ENCODE assay signal across 21 cellular contexts in the genomic region with DNA sequence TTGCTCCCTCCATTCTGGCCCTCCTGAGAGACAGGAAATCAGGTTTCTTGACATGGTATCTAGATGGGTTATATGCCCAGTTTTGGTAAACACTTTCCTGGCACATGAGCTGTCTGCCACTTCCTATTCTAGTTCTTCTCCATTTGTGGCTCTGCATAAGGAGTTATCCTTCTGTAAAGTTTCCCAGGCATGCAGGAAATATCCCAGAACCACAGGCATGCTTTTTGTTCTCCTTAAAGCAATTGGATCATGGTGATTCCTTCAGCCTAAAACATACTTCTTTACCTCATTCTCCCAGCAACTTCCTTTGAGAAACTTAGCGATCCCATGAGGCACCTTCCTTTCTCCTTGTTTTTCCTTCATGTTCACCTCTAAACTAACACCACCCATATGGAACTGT.
A peak's percentile ranks its signal among the peaks of the same experiment; 100 is the strongest.
DNase-seq lines count a peak whose midpoint lies in the region; FAIRE-seq and TF ChIP-seq lines count a peak whose summit lies in the region.
"Had no signal": no experiment of that assay in that cellular context is flagged by ENCODE, and none has a peak within 500 bp of the region (broad histone marks: within the 10 kb centered on the region; RNA-seq: fewer than 3 reads in every experiment).

No MANE protein-coding gene starts in this region.

- H3K9me3 ChIP-seq in Loucy (ENCODE audit: insufficient read depth, low read depth, low read length) (no peaks in the 10 kb centered on the region), colonic mucosa (no peaks in the 10 kb centered on the region)
- H3K9me3 ChIP-seq: left lung, vagina had no signal

- H4K20me1 ChIP-seq in Loucy (ENCODE audit: insufficient read depth, low read length, poor library complexity, severe bottlenecking): no peaks in the 10 kb centered on the region

- H3K27me3 ChIP-seq in Loucy (ENCODE audit: insufficient read depth, low read length, poor library complexity, severe bottlenecking) (no peaks in the 10 kb centered on the region), mesendoderm (ENCODE audit: insufficient read depth, low read length, poor library complexity) (no peaks in the 10 kb centered on the region), colonic mucosa (no peaks in the 10 kb centered on the region)
- H3K27me3 ChIP-seq: dorsolateral prefrontal cortex, left lung, neural progenitor cell, vagina had no signal

- no peak overlapping the region for H4K5ac ChIP-seq in mesendoderm (ENCODE audit: low read length)

- H2BK15ac ChIP-seq in mesendoderm (replicated peaks; ENCODE audit: low read depth): no peak overlapping the region

- no peak overlapping the region for H3K9ac ChIP-seq in Loucy (ENCODE audit: low read depth, low read length, poor library complexity, severe bottlenecking)
- H3K9ac ChIP-seq in mesendoderm (ENCODE audit: low read length): no peak overlapping the region
- H3K9ac ChIP-seq in colonic mucosa (ENCODE audit: low read depth in 2 of 2, low read length in 2 of 2): no peak overlapping the region
- H3K9ac ChIP-seq: neural progenitor cell had no signal

- WGBS in mesendoderm (ENCODE audit: extremely low coverage, insufficient coverage, low lambda C conversion rate): no CpG with 5 or more reads among the region's 1 CpG

- H2BK5ac ChIP-seq in mesendoderm (ENCODE audit: low read length): no peak overlapping the region

- no peaks in the 10 kb centered on the region for H3K9me2 ChIP-seq in Loucy (replicated peaks; ENCODE audit: low read depth, low read length)

- H3K79me1 ChIP-seq in mesendoderm (ENCODE audit: low read length): no peaks in the 10 kb centered on the region

- H3K27ac ChIP-seq in mesendoderm (ENCODE audit: low read depth, low read length): no peak overlapping the region
- H3K27ac ChIP-seq in colonic mucosa: no peak overlapping the region
- H3K27ac ChIP-seq: dorsolateral prefrontal cortex, epithelial cell of prostate, left lung, neural progenitor cell, vagina had no signal

- TF ChIP-seq CTCF in D721Med (IDR thresholded peaks at IDR 0.05; ENCODE audit: insufficient read depth, missing control alignments): no peak
- TF ChIP-seq CTCF in Loucy (conservative IDR thresholded peaks at IDR 0.05; ENCODE audit: low read length): no peak
- TF ChIP-seq CTCF in cardiac fibroblast (IDR thresholded peaks at IDR 0.05; ENCODE audit: low read depth, low read length): no peak
- TF ChIP-seq CTCF in colonic mucosa (IDR thresholded peaks at IDR 0.05): no peak

- H3K4me1 ChIP-seq in Loucy (ENCODE audit: insufficient read depth, low read length, poor library complexity, severe bottlenecking): peaks cover 80% of the 10 kb centered on the region
- peaks cover 5% of the 10 kb centered on the region for H3K4me1 ChIP-seq in mesendoderm (ENCODE audit: control insufficient read depth, low read depth, low read length)
- H3K4me1 ChIP-seq in colonic mucosa: no peaks in the 10 kb centered on the region
- H3K4me1 ChIP-seq: vagina had no signal

- no peak overlapping the region for H3K4ac ChIP-seq in mesendoderm (ENCODE audit: low read depth, low read length)

- no peak overlapping the region for H3K56ac ChIP-seq in mesendoderm (ENCODE audit: low read length)

- peak; percentile 88 for FAIRE-seq in D721Med (lab: Jason Lieb, UNC)
- FAIRE-seq: H1 had no signal

- H2AK5ac ChIP-seq in mesendoderm (ENCODE audit: low read length): no peak overlapping the region

- H2BK120ac ChIP-seq in mesendoderm (ENCODE audit: low read depth, low read length): no peak overlapping the region

- DNase-seq in D721Med (ENCODE audit: insufficient read length, low spot score) (no peak), cardiac fibroblast (ENCODE audit: low read depth in 2 of 2) (peak; percentile 32 to 91), mesendoderm (no peak), NCI-H1105 (lab: John Stamatoyannopoulos, UW) (no peak), colonic mucosa (no peak), DMS 273 treated with DMSO at 0.1 percent for 48 hours (lab: John Stamatoyannopoulos, UW) (no peak)
- no peak for DNase-seq in activated effector memory CD4-positive, alpha-beta T cell treated with Interleukin-2 at 50 U/mL for 16 hours
- DNase-seq: activated CD4-positive, CD25-positive, alpha-beta regulatory T cell; activated CD8-positive, alpha-beta T cell treated with anti-CD3 and anti-CD28 coated beads, Interleukin-2, amount 10 ng/mL, durations not matched to agents 7 days and 5 days; activated naive CD4-positive, alpha-beta T cell treated with anti-CD3 and anti-CD28 coated beads, Interleukin-2, amount 50 U/mL, for 16 hours; activated T-cell treated with anti-CD3 and anti-CD28 coated beads, Interleukin-2, amount 50 U/mL, for 4 hours; CD4-positive, alpha-beta T cell; dorsolateral prefrontal cortex; glutamatergic neuron; left lung; NCI-H1436 treated with DMSO at 0.1 percent for 48 hours had no signal

- peak overlapping the region; percentile 12 for H3K18ac ChIP-seq in mesendoderm (ENCODE audit: low read length)

- H3K36me3 ChIP-seq in Loucy (ENCODE audit: insufficient read depth, low read length): no peaks in the 10 kb centered on the region
- H3K36me3 ChIP-seq in mesendoderm (ENCODE audit: control insufficient read depth, insufficient read depth, low read length): no peaks in the 10 kb centered on the region
- no peaks in the 10 kb centered on the region for H3K36me3 ChIP-seq in colonic mucosa
- H3K36me3 ChIP-seq: left lung, neural progenitor cell, vagina had no signal

- H3K23ac ChIP-seq in mesendoderm (ENCODE audit: low read length): no peak overlapping the region

- intact Hi-C loops in colonic mucosa (cut with DNase I): no loop called here

- H3K4me3 ChIP-seq in Loucy (ENCODE audit: low read length, poor library complexity, severe bottlenecking) (no peak overlapping the region), cardiac fibroblast (replicated peaks in 1 of 2; ENCODE audit: low read depth in 2 of 2, low read length in 2 of 2) (no peak overlapping the region), mesendoderm (ENCODE audit: low read length) (no peak overlapping the region), colonic mucosa (no peak overlapping the region)
- H3K4me3 ChIP-seq: dorsolateral prefrontal cortex, left lung, neural progenitor cell, vagina had no signal

- H3F3A ChIP-seq in Loucy (ENCODE audit: low read depth): peaks cover 3% of the 10 kb centered on the region; the same call in 1 of the 2 replicates

- H3K4me2 ChIP-seq in Loucy (ENCODE audit: low read depth, low read length, poor library complexity, severe bottlenecking) (peak overlapping the region; percentile 37), mesendoderm (ENCODE audit: low read length) (no peak overlapping the region)
- H3K4me2 ChIP-seq: neural progenitor cell had no signal

- H2AFZ ChIP-seq in Loucy (ENCODE audit: low read length): no peak overlapping the region
- H2AFZ ChIP-seq: neural progenitor cell had no signal

- no peak overlapping the region for H4K8ac ChIP-seq in mesendoderm (ENCODE audit: low read depth, low read length)

- H3K79me2 ChIP-seq in Loucy (ENCODE audit: insufficient read depth, low read length) (no peaks in the 10 kb centered on the region), mesendoderm (ENCODE audit: control insufficient read depth, insufficient read depth, low read length) (no peaks in the 10 kb centered on the region)

Comparison
In these comparisons a context has a peak if more than half of its experiments do, and no peak if none do; other contexts are left out.
1. DNase-seq: peak in cardiac fibroblast (2 of 2); none in D721Med (single experiment), mesendoderm (single experiment), NCI-H1105 (single experiment), activated effector memory CD4-positive, alpha-beta T cell treated with Interleukin-2 at 50 U/mL for 16 hours (single experiment), colonic mucosa (single experiment) and DMS 273 treated with DMSO at 0.1 percent for 48 hours (single experiment).